ENCODE assay signal across 10 cellular contexts in genomic region chr7:620052-620451, GRCh38.
DNase-seq lines count a peak whose midpoint lies in the region; TF ChIP-seq lines count a peak whose summit lies in the region.
"Had no signal": no experiment of that assay in that cellular context is flagged by ENCODE, and none has a peak within 500 bp of the region (broad histone marks: within the 10 kb centered on the region; RNA-seq: fewer than 3 reads in every experiment).

No MANE protein-coding gene starts in this region.

- H3K9me3 Mint-ChIP-seq in activated T-cell treated with anti-CD3 and anti-CD28 coated beads, Interleukin-2, amount 50 U/mL, for 24 hours, result peaks cover 37% of the 10 kb centered on the region
- peaks cover 54% of the 10 kb centered on the region for H3K9me3 Mint-ChIP-seq in T-helper 2 cell treated with Interferon-gamma antibody and Interleukin-4, amounts not matched to agents 5 μg/mL and 100 μg/mL, for 36 hours

- H3K4me3 Mint-ChIP-seq in activated T-cell treated with anti-CD3 and anti-CD28 coated beads, Interleukin-2, amount 50 U/mL, for 24 hours, result peak overlapping the region; percentile 48
- no peak overlapping the region for H3K4me3 Mint-ChIP-seq in T-helper 2 cell treated with Interferon-gamma antibody and Interleukin-4, amounts not matched to agents 5 μg/mL and 100 μg/mL, for 36 hours
- H3K4me3 Mint-ChIP-seq: B cell, mesothelial cell of epicardium had no signal

- peaks cover 55% of the 10 kb centered on the region for H3K4me1 Mint-ChIP-seq in activated T-cell treated with anti-CD3 and anti-CD28 coated beads, Interleukin-2, amount 50 U/mL, for 24 hours (ENCODE audit: low read depth)
- peaks cover 32% of the 10 kb centered on the region for H3K4me1 Mint-ChIP-seq in T-helper 2 cell treated with Interferon-gamma antibody and Interleukin-4, amounts not matched to agents 5 μg/mL and 100 μg/mL, for 36 hours (ENCODE audit: low read depth)

- intact Hi-C loops in transverse colon (cut with DNase I; ENCODE audit: low total_unique reads), result no loop called here

- no peaks in the 10 kb centered on the region for H3K27me3 Mint-ChIP-seq in activated T-cell treated with anti-CD3 and anti-CD28 coated beads, Interleukin-2, amount 50 U/mL, for 24 hours
- no peaks in the 10 kb centered on the region for H3K27me3 Mint-ChIP-seq in T-helper 2 cell treated with Interferon-gamma antibody and Interleukin-4, amounts not matched to agents 5 μg/mL and 100 μg/mL, for 36 hours (ENCODE audit: low read depth)
- H3K27me3 Mint-ChIP-seq: B cell had no signal

- H3K27ac Mint-ChIP-seq in activated T-cell treated with anti-CD3 and anti-CD28 coated beads, Interleukin-2, amount 50 U/mL, for 24 hours, result peak overlapping the region; percentile 96
- H3K27ac Mint-ChIP-seq in T-helper 2 cell treated with Interferon-gamma antibody and Interleukin-4, amounts not matched to agents 5 μg/mL and 100 μg/mL, for 36 hours, result peak overlapping the region; percentile 99
- H3K27ac Mint-ChIP-seq: B cell, mesothelial cell of epicardium had no signal

- peaks cover 3 to 5% of the 10 kb centered on the region in 2 donors for H3K9me3 ChIP-seq in transverse colon

- peak; percentile 62 for DNase-seq in activated T-cell treated with anti-CD3 and anti-CD28 coated beads, Interleukin-2, amount 50 U/mL, for 24 hours
- no peak for DNase-seq in activated T-cell treated with anti-CD3 and anti-CD28 coated beads, Interleukin-2, amount 50 U/mL, for 1 hour
- no peak for DNase-seq in T-helper 2 cell treated with Interferon-gamma antibody and Interleukin-4, amounts not matched to agents 5 μg/mL and 100 μg/mL, for 36 hours (ENCODE audit: low spot score)
- DNase-seq in fibroblast of pulmonary artery (ENCODE audit: low read depth), result peak; percentile 96
- DNase-seq in transverse colon, result peak; percentile 61
- DNase-seq in GM03348 (ENCODE audit: low spot score), result no peak
- no peak for DNase-seq in midbrain (lab: John Stamatoyannopoulos, UW)
- no peak for DNase-seq in GM20000 (ENCODE audit: low spot score)

- TF ChIP-seq CTCF in fibroblast of pulmonary artery (IDR thresholded peaks at IDR 0.05; ENCODE audit: low read length, missing control alignments), result no peak
- no peak for TF ChIP-seq CTCF in transverse colon (IDR thresholded peaks at IDR 0.05)
- no peak for TF ChIP-seq CTCF in GM20000 (IDR thresholded peaks at IDR 0.05; ENCODE audit: extremely low read depth, missing control alignments)

- no peaks in the 10 kb centered on the region for H3K27me3 ChIP-seq in transverse colon

- in situ Hi-C loops in transverse colon (cut with MboI; ENCODE audit: low pct_ligation_motif_present in 1 of 4, low pct_unique_long_range_greater_than_20kb in 1 of 4, low sequenced_read_pairs in 3 of 4), result no loop called here

- H3K36me3 ChIP-seq in transverse colon, result no peaks in the 10 kb centered on the region

- H3K4me3 ChIP-seq in fibroblast of pulmonary artery (replicated peaks; ENCODE audit: low read depth, low read length) (no peak overlapping the region), transverse colon (no peak overlapping the region)

- peaks cover 65% of the 10 kb centered on the region for H3K36me3 Mint-ChIP-seq in activated T-cell treated with anti-CD3 and anti-CD28 coated beads, Interleukin-2, amount 50 U/mL, for 24 hours (ENCODE audit: low read depth)
- H3K36me3 Mint-ChIP-seq in T-helper 2 cell treated with Interferon-gamma antibody and Interleukin-4, amounts not matched to agents 5 μg/mL and 100 μg/mL, for 36 hours (ENCODE audit: low read depth), result peaks cover 47% of the 10 kb centered on the region

- peak overlapping the region; percentile 72 to 82 (median 78) for H3K27ac ChIP-seq in transverse colon

- TF ChIP-seq POLR2A in transverse colon (IDR thresholded peaks at IDR 0.05), result no peak

- 46 to 50% methylated on average over 3 to 5 of the region's 5 CpGs for WGBS in transverse colon (ENCODE audit: low coverage in 1 of 2), 2 donors

- TF ChIP-seq EP300 in transverse colon (IDR thresholded peaks at IDR 0.05; ENCODE audit: low read depth), result no peak

- peaks cover 3 to 52% (median 34%) of the 10 kb centered on the region in 4 donors for H3K4me1 ChIP-seq in transverse colon

Comparison
In these comparisons a context has a peak if more than half of its experiments do, and no peak if none do; other contexts are left out.
1. DNase-seq: peak in activated T-cell treated with anti-CD3 and anti-CD28 coated beads, Interleukin-2, amount 50 U/mL, for 24 hours (single experiment), fibroblast of pulmonary artery (single experiment) and transverse colon (single experiment); none in activated T-cell treated with anti-CD3 and anti-CD28 coated beads, Interleukin-2, amount 50 U/mL, for 1 hour (single experiment), T-helper 2 cell treated with Interferon-gamma antibody and Interleukin-4, amounts not matched to agents 5 μg/mL and 100 μg/mL, for 36 hours (single experiment), GM03348 (single experiment), midbrain (single experiment) and GM20000 (single experiment).